23 cellular contexts compared by ENCODE assay signal in the genomic region with DNA sequence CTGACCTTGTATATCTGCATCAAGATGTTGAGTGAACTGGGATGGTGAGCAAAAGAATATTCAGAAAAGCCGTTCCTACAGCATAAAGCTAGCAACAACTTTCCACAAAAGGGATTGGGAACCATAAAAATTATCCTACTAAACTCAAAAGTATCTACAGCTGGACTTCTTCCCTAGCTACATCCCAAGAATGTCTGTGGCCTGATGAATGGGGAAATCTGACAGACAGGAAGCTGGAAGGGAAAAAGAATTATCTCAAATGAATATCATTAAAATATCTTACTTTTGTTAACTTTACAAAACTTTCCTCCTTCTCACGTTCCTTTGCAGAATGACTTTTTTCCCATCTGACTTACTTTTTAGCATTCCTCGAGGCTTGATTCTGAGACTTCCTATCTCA.
DNase-seq lines count a peak whose midpoint lies in the region; ATAC-seq and TF ChIP-seq lines count a peak whose summit lies in the region.
"Had no signal": no experiment of that assay in that cellular context is flagged by ENCODE, and none has a peak within 500 bp of the region (broad histone marks: within the 10 kb centered on the region; RNA-seq: fewer than 3 reads in every experiment).

No MANE protein-coding gene starts in this region.

- H3K36me3 ChIP-seq in PC-9 (ENCODE audit: low read depth) = no peaks in the 10 kb centered on the region
- H3K36me3 ChIP-seq: HAP-1 had no signal

- no peak for TF ChIP-seq CTCF in AG10803 (conservative IDR thresholded peaks at IDR 0.05; ENCODE audit: low read length)
- no peak for TF ChIP-seq CTCF in PC-9 (conservative IDR thresholded peaks at IDR 0.05)

- CTCF ChIA-PET in PC-9 (lab: Charles Lee) = no interaction called here

- intact Hi-C loops in PC-9 (cut with micrococcal nuclease; ENCODE audit: unreplicated experiment) = no loop called here

- no peaks in the 10 kb centered on the region for H3K9me3 ChIP-seq in PC-9 (ENCODE audit: insufficient read depth, low read depth)
- H3K9me3 ChIP-seq: A549, HAP-1 had no signal

- H3K9me3 Mint-ChIP-seq in activated naive CD4-positive, alpha-beta T cell treated with anti-CD3 and anti-CD28 coated beads, Interleukin-2, amount 50 U/mL, for 72 hours = no peaks in the 10 kb centered on the region
- H3K9me3 Mint-ChIP-seq: IgD-negative memory B cell had no signal

- H3K9me2 ChIP-seq in PC-9 (ENCODE audit: insufficient read depth) = peaks cover 11% of the 10 kb centered on the region

- H3F3A ChIP-seq in PC-9 (ENCODE audit: insufficient read depth, low read depth) = no peaks in the 10 kb centered on the region

- BruUV-seq in PC-9 (replicated peaks; lab: Mats Ljungman, UMichigan) = no TSS peak

- no peak overlapping the region for H3K4me3 ChIP-seq in AG10803 (ENCODE audit: low read length)
- H3K4me3 ChIP-seq in PC-9 = no peak overlapping the region
- H3K4me3 ChIP-seq: A549, GM23248, HAP-1 had no signal

- no peak overlapping the region for H3K4me2 ChIP-seq in PC-9
- H3K4me2 ChIP-seq: A549 had no signal

- peak; percentile 53 for DNase-seq in AG10803 (ENCODE audit: low read depth)
- peak; percentile 58 for DNase-seq in GM03348 (ENCODE audit: low spot score)
- DNase-seq in PC-9 = no peak
- peak; percentile 8 for DNase-seq in stromal cell of bone marrow (ENCODE audit: low read depth)
- no peak for DNase-seq in NCI-H774 (lab: John Stamatoyannopoulos, UW)
- no peak for DNase-seq in DMS79 (lab: John Stamatoyannopoulos, UW)
- no peak for DNase-seq in activated naive CD4-positive, alpha-beta T cell treated with anti-CD3 and anti-CD28 coated beads, Interleukin-2, amount 50 U/mL, for 72 hours (ENCODE audit: low spot score in 2 of 2)
- DNase-seq: C1 segment of cervical spinal cord; CD4-positive, CD25-positive, alpha-beta regulatory T cell; CD8-positive, alpha-beta memory T cell; COR-L47; DMS 273 treated with DMSO at 0.1 percent for 48 hours; DMS53; GF-D8; GM23248; Karpas-422; KBM-7 had no signal

- no peak for ATAC-seq in activated naive CD4-positive, alpha-beta T cell treated with anti-CD3 and anti-CD28 coated beads, Interleukin-2, amount 50 U/mL, for 72 hours
- ATAC-seq: A549, HepG2 had no signal

- no peaks in the 10 kb centered on the region for H3K36me3 Mint-ChIP-seq in activated naive CD4-positive, alpha-beta T cell treated with anti-CD3 and anti-CD28 coated beads, Interleukin-2, amount 50 U/mL, for 72 hours
- H3K36me3 Mint-ChIP-seq: CD4-positive, CD25-positive, alpha-beta regulatory T cell; CD8-positive, alpha-beta memory T cell; IgD-negative memory B cell had no signal

- POLR2A ChIA-PET in PC-9 (lab: Charles Lee; ENCODE audit: unreplicated experiment) = no interaction called here

- H2AFZ ChIP-seq in PC-9 = 0 out of 2 replicates have a peak overlapping the region, but pooled peaks have one; percentile 7
- H2AFZ ChIP-seq: GM23248 had no signal

- no peaks in the 10 kb centered on the region for H3K27me3 ChIP-seq in PC-9 (ENCODE audit: insufficient read depth, low read depth)

- no peaks in the 10 kb centered on the region for H3K4me1 ChIP-seq in PC-9 (replicated peaks; ENCODE audit: insufficient read depth)
- H3K4me1 ChIP-seq: A549, HAP-1 had no signal

- H3K79me2 ChIP-seq in PC-9 (ENCODE audit: low read depth) = no peaks in the 10 kb centered on the region

- H3K27ac ChIP-seq in PC-9 = no peak overlapping the region
- H3K27ac ChIP-seq: 22Rv1, A549, GM23248 had no signal

- no peaks in the 10 kb centered on the region for H4K20me1 ChIP-seq in PC-9 (ENCODE audit: insufficient read depth)

- no peak overlapping the region for H3K27ac Mint-ChIP-seq in activated naive CD4-positive, alpha-beta T cell treated with anti-CD3 and anti-CD28 coated beads, Interleukin-2, amount 50 U/mL, for 72 hours
- H3K27ac Mint-ChIP-seq: B cell; CD4-positive, CD25-positive, alpha-beta regulatory T cell; CD8-positive, alpha-beta memory T cell; IgD-negative memory B cell had no signal

Comparison
In these comparisons a context has a peak if more than half of its experiments do, and no peak if none do; other contexts are left out.
1. DNase-seq: peak in AG10803 (single experiment), GM03348 (single experiment) and stromal cell of bone marrow (single experiment); none in PC-9 (0 of 2), NCI-H774 (single experiment), DMS79 (single experiment) and activated naive CD4-positive, alpha-beta T cell treated with anti-CD3 and anti-CD28 coated beads, Interleukin-2, amount 50 U/mL, for 72 hours (0 of 2).